In genomic region chr2:193837368-193837767, GRCh38 we compare ENCODE assay signal across 21 cellular contexts.
DNase-seq lines count a peak whose midpoint lies in the region; ATAC-seq and TF ChIP-seq lines count a peak whose summit lies in the region.
"Had no signal": no experiment of that assay in that cellular context is flagged by ENCODE, and none has a peak within 500 bp of the region (broad histone marks: within the 10 kb centered on the region; RNA-seq: fewer than 3 reads in every experiment).

No MANE protein-coding gene starts in this region.

- H3K4me1 ChIP-seq in RWPE2 (ENCODE audit: insufficient read depth, poor library complexity, severe bottlenecking): peaks cover 24% of the 10 kb centered on the region
- H3K4me1 ChIP-seq in osteoblast (ENCODE audit: insufficient read depth, low read length): peaks cover 17% of the 10 kb centered on the region
- H3K4me1 ChIP-seq: parathyroid adenoma, tibial nerve had no signal

- ATAC-seq in RWPE2 (ENCODE audit: low read depth) (peak; percentile 62; the same call in 2 of the 3 replicates), HG03039 (IDR thresholded peaks at IDR 0.05; ENCODE audit: unreplicated experiment) (no peak), HG03469 (IDR thresholded peaks at IDR 0.05; ENCODE audit: unreplicated experiment) (no peak), HG03280 (IDR thresholded peaks at IDR 0.05; ENCODE audit: unreplicated experiment) (no peak)
- ATAC-seq: activated CD4-positive, alpha-beta T cell treated with anti-CD3 and anti-CD28 coated beads for 36 hours; natural killer cell; stimulated activated naive CD8-positive, alpha-beta T cell treated with anti-CD3 and anti-CD28 coated beads, Interleukin-15, Interleukin-2, amounts not matched to agents 100 U/mL and 50 U/mL, for 24 hours had no signal

- no peaks in the 10 kb centered on the region for H3K36me3 ChIP-seq in RWPE2 (ENCODE audit: low read depth)
- H3K36me3 ChIP-seq in osteoblast (ENCODE audit: insufficient read depth, low read length): no peaks in the 10 kb centered on the region
- H3K36me3 ChIP-seq: tibial nerve had no signal

- no peak overlapping the region for H2AFZ ChIP-seq in osteoblast (ENCODE audit: low read length)
- H2AFZ ChIP-seq: parathyroid adenoma had no signal

- DNase-seq in GM04504 (ENCODE audit: low read depth) (peak; percentile 20), RWPE2 (ENCODE audit: low spot score) (no peak), dermis microvascular lymphatic vessel endothelial cell (ENCODE audit: low read depth in 2 of 2) (peak; percentile 64 to 84), osteoblast (ENCODE audit: insufficient read length, low spot score, missing footprints) (peak; percentile 27), 8988T (no peak)
- DNase-seq: activated CD4-positive, alpha-beta T cell treated with anti-CD3 and anti-CD28 coated beads for 36 hours; activated CD8-positive, alpha-beta memory T cell treated with anti-CD3 and anti-CD28 coated beads, Interleukin-2, amount 50 U/mL, for 4 hours; caudate nucleus; endodermal cell; H7; natural killer cell; NCI-H187; NCI-H446; NK-92 treated with Interleukin-12 subunit alpha and Interleukin-12 subunit beta, amount 100 ng/mL, for 24 hours; stimulated activated CD4-positive, alpha-beta T cell treated with anti-CD3 and anti-CD28 coated beads, Interleukin-2, amount 100 ng/mL, for 24 hours; stimulated activated naive CD8-positive, alpha-beta T cell treated with anti-CD3 and anti-CD28 coated beads, Interleukin-15, Interleukin-2, amounts not matched to agents 100 U/mL and 50 U/mL, for 24 hours had no signal

- H3K9me3 ChIP-seq in RWPE2 (ENCODE audit: severe bottlenecking): peaks cover 2% of the 10 kb centered on the region
- peaks cover 3% of the 10 kb centered on the region for H3K9me3 ChIP-seq in osteoblast (ENCODE audit: low read depth, low read length)
- H3K9me3 ChIP-seq: tibial nerve had no signal

- no peak overlapping the region for H3K4me2 ChIP-seq in osteoblast (ENCODE audit: insufficient read depth, low read length)

- no peaks in the 10 kb centered on the region for H3K27me3 ChIP-seq in RWPE2 (ENCODE audit: insufficient read depth, poor library complexity, severe bottlenecking)
- H3K27me3 ChIP-seq in osteoblast (ENCODE audit: insufficient read depth, low read length): no peaks in the 10 kb centered on the region
- H3K27me3 ChIP-seq: tibial nerve had no signal

- H4K20me1 ChIP-seq in osteoblast (ENCODE audit: insufficient read depth, low read length): no peaks in the 10 kb centered on the region

- H3K79me2 ChIP-seq in osteoblast (ENCODE audit: insufficient read depth, low read length): no peaks in the 10 kb centered on the region
- H3K79me2 ChIP-seq: parathyroid adenoma had no signal

- H3K27ac ChIP-seq in RWPE2 (ENCODE audit: poor library complexity, severe bottlenecking) (peak overlapping the region; percentile 80), osteoblast (ENCODE audit: low read depth, low read length) (peak overlapping the region; percentile 73)
- H3K27ac ChIP-seq: parathyroid adenoma, tibial nerve had no signal

- H3K4me3 ChIP-seq in RWPE2 (ENCODE audit: severe bottlenecking): no peak overlapping the region
- no peak overlapping the region for H3K4me3 ChIP-seq in osteoblast (ENCODE audit: insufficient read depth, low read length)
- H3K4me3 ChIP-seq: tibial nerve had no signal

- TF ChIP-seq CTCF in RWPE2 (IDR thresholded peaks at IDR 0.05; ENCODE audit: poor library complexity, severe bottlenecking) (no peak), osteoblast (IDR thresholded peaks at IDR 0.05; ENCODE audit: extremely low read depth, low read depth, low read length) (no peak)

Comparison
In these comparisons a context has a peak if more than half of its experiments do, and no peak if none do; other contexts are left out.
1. DNase-seq: peak in GM04504 (single experiment), dermis microvascular lymphatic vessel endothelial cell (2 of 2) and osteoblast (single experiment); none in RWPE2 (single experiment) and 8988T (single experiment).